Comparison of ENCODE assay signal across 1 cellular context in genomic region chr3:158107508-158108095, GRCh38.
TF ChIP-seq lines count a peak whose summit lies in the region.

No MANE protein-coding gene starts in this region.

TF ChIP-seq in IMR-90, 13 proteins besides CTCF, POLR2A, EP300 and RAD21 (continued from another document):
- TF ChIP-seq RCOR1 (IDR thresholded peaks at IDR 0.05; ENCODE audit: insufficient replicate concordance, low read length) (no peak), FOS (IDR thresholded peaks at IDR 0.05; ENCODE audit: low read depth, low read length) (no peak), CEBPB (IDR thresholded peaks at IDR 0.05; ENCODE audit: low read depth, low read length) (no peak), NFE2L2 (IDR thresholded peaks at IDR 0.05; ENCODE audit: low read depth, low read length) (no peak), BHLHE40 (IDR thresholded peaks at IDR 0.05; ENCODE audit: low read depth, low read length) (no peak), MAFK (IDR thresholded peaks at IDR 0.05; ENCODE audit: low read depth, low read length) (no peak), ELK1 (IDR thresholded peaks at IDR 0.05; ENCODE audit: borderline replicate concordance, low read depth, low read length) (no peak), CHD1 (IDR thresholded peaks at IDR 0.05; ENCODE audit: low read depth, low read length) (no peak), MXI1 (IDR thresholded peaks at IDR 0.05; ENCODE audit: borderline replicate concordance, low read depth, low read length) (no peak), SMC3 (IDR thresholded peaks at IDR 0.05; ENCODE audit: low read depth, low read length) (no peak), MAZ (IDR thresholded peaks at IDR 0.05; ENCODE audit: borderline replicate concordance, low read depth, low read length) (no peak)
